ENCODE assay signal across 6 cellular contexts in genomic region chr1:109668123-109668800, GRCh38. TPM values are rescaled to one million over a fixed set of nuclear protein-coding genes. Genes with fewer than 3 reads are reported as not detected.
DNase-seq lines count a peak whose midpoint lies in the region; ATAC-seq, FAIRE-seq and TF ChIP-seq lines count a peak whose summit lies in the region.

No MANE protein-coding gene starts in this region.

- no peaks in the 10 kb centered on the region for H3K9me3 ChIP-seq in H1 (ENCODE audit: insufficient read depth in 2 of 2, low read depth in 1 of 2, low read length in 1 of 2)

- H3K4me3 ChIP-seq in H1 (ENCODE audit: extremely low read depth in 1 of 4, insufficient read depth in 2 of 4, low read depth in 3 of 4, low read length in 4 of 4) (peak overlapping the region; percentile 34 to 59 (median 40); a peak in 7 of 8 replicates), rectal smooth muscle tissue (ENCODE audit: low read length) (peak overlapping the region; percentile 47)

- H3K79me1 ChIP-seq in H1 (ENCODE audit: low read depth, low read length) = no peaks in the 10 kb centered on the region

- no peak overlapping the region for H2AK5ac ChIP-seq in H1 (ENCODE audit: low read depth, low read length)

- H3K27ac ChIP-seq in H1 (ENCODE audit: low read depth, low read length) (no peak overlapping the region), rectal smooth muscle tissue (ENCODE audit: low read depth, low read length) (no peak overlapping the region)

- H3K56ac ChIP-seq in H1 (replicated peaks; ENCODE audit: insufficient read length, low read depth, low read length) = no peak overlapping the region

- no peak overlapping the region for H2BK5ac ChIP-seq in H1 (ENCODE audit: low read depth, low read length)

- TF ChIP-seq RAD21 in H1 (IDR thresholded peaks at IDR 0.05 in 1 of 2, conservative IDR thresholded peaks at IDR 0.05 in 1 of 2; ENCODE audit: low read depth in 2 of 2, low read length in 2 of 2) = no peak

- no peak overlapping the region for H3K4ac ChIP-seq in H1 (replicated peaks; ENCODE audit: insufficient read length, low read depth, low read length)

- H3K79me2 ChIP-seq in H1 (ENCODE audit: control insufficient read depth in 1 of 2, insufficient read depth in 2 of 2, low read length in 2 of 2) = no peaks in the 10 kb centered on the region

- peaks cover 4% of the 10 kb centered on the region; the same call in 1 of the 2 replicates for H3K23me2 ChIP-seq in H1 (ENCODE audit: low read depth, low read length)

- no peak for DNase-seq in H1 (ENCODE audit: low read depth in 1 of 2, low spot score in 2 of 2)
- no peak for DNase-seq in stimulated activated CD4-positive, alpha-beta T cell treated with anti-CD3 and anti-CD28 coated beads, Interleukin-4, amount 100 ng/mL, for 4 hours

- H4K8ac ChIP-seq in H1 (ENCODE audit: extremely low read depth, insufficient read depth, low read length) = no peak overlapping the region

- H2AFZ ChIP-seq in H1 (ENCODE audit: low read length) = no peak overlapping the region; the same call in 1 of the 2 replicates

- H3K36me3 ChIP-seq in H1 (ENCODE audit: control insufficient read depth in 2 of 4, insufficient read depth in 4 of 4, low read length in 3 of 4) = no peaks in the 10 kb centered on the region
- no peaks in the 10 kb centered on the region for H3K36me3 ChIP-seq in rectal smooth muscle tissue (ENCODE audit: control insufficient read depth, insufficient read depth, low read length)

- H3K14ac ChIP-seq in H1 (ENCODE audit: insufficient read length) = no peak overlapping the region

- POLR2A ChIA-PET in H1 (lab: Charles Lee; ENCODE audit: partially characterized antibody) = interaction anchor here (0.6 to 0.7 kb wide), 2 partner anchors 12 to 180 kb away, joined by 3 read pairs; partner anchors contain the start of gene GSTM4

- CTCF ChIA-PET in H1 (lab: Charles Lee; ENCODE audit: partially characterized antibody) = interaction anchor here (0.8 to 1.9 kb wide), 7 partner anchors 13 to 82 kb away, joined by 3 to 7 read pairs (median 5); partner anchors contain the start of gene GSTM4

- no peak overlapping the region for H3K23ac ChIP-seq in H1 (ENCODE audit: insufficient read length)

- TF ChIP-seq CTCF in H1 (IDR thresholded peaks at IDR 0.05; ENCODE audit: control extremely low read depth in 1 of 3, insufficient read depth in 1 of 3, low read depth in 1 of 3, low read length in 3 of 3) = no peak

- 32% methylated on average over 14 of the region's 26 CpGs; no CpG with 5 or more reads in 1 of the 2 experiments for WGBS in H1 (ENCODE audit: extremely low coverage in 1 of 2, insufficient coverage in 1 of 2, insufficient read length in 1 of 2, insufficient replicate concordance in 2 of 2, low coverage in 1 of 2, low lambda C conversion rate in 2 of 2, missing lambda C conversion rate in 1 of 2), 2 experiments

- H4K20me1 ChIP-seq in H1 (replicated peaks in 1 of 2; ENCODE audit: control insufficient read depth in 1 of 2, insufficient read depth in 2 of 2, low read length in 2 of 2) = no peaks in the 10 kb centered on the region

- peaks cover 0 to 6% (median 5%) of the 10 kb centered on the region in 4 experiments; a peak in 5 of 7 replicates for H3K4me1 ChIP-seq in H1 (replicated peaks in 1 of 4; ENCODE audit: control insufficient read depth in 3 of 4, insufficient read depth in 4 of 4, low read length in 3 of 4)
- H3K4me1 ChIP-seq in rectal smooth muscle tissue (ENCODE audit: control insufficient read depth, insufficient read depth, low read length) = peaks cover 3% of the 10 kb centered on the region

- no peak overlapping the region for H4K5ac ChIP-seq in H1 (ENCODE audit: insufficient read length, low read depth, low read length)

- H3K18ac ChIP-seq in H1 (ENCODE audit: extremely low read depth, low read length) = peak overlapping the region; percentile 48

- no peak overlapping the region for H4K91ac ChIP-seq in H1 (replicated peaks; ENCODE audit: insufficient read length, low read length)

- TF ChIP-seq POLR2A in H1 (IDR thresholded peaks at IDR 0.05; ENCODE audit: control extremely low read depth in 1 of 2, low read depth in 2 of 2, low read length in 2 of 2) = no peak

- FAIRE-seq in H1 (lab: Jason Lieb, UNC) = no peak

- H2BK20ac ChIP-seq in H1 (ENCODE audit: low read length) = no peak overlapping the region

- no peak overlapping the region for H2BK120ac ChIP-seq in H1 (replicated peaks; ENCODE audit: low read depth, low read length)

- peak; percentile 25 for ATAC-seq in HG02852 (IDR thresholded peaks at IDR 0.05; ENCODE audit: unreplicated experiment)
- no peak for ATAC-seq in GM19023 (IDR thresholded peaks at IDR 0.05; ENCODE audit: unreplicated experiment)
- no peak for ATAC-seq in HG03571 (IDR thresholded peaks at IDR 0.05; ENCODE audit: unreplicated experiment)

- H3K4me2 ChIP-seq in H1 (ENCODE audit: insufficient read depth in 1 of 2, low read depth in 2 of 2, low read length in 2 of 2) = peak overlapping the region; percentile 62 to 65

- no peak overlapping the region for H2BK12ac ChIP-seq in H1 (ENCODE audit: low read depth, low read length)

- H2BK15ac ChIP-seq in H1 (ENCODE audit: low read length) = no peak overlapping the region

- H3K9ac ChIP-seq in H1 (replicated peaks in 1 of 4; ENCODE audit: extremely low read depth in 1 of 4, low read depth in 3 of 4, low read length in 3 of 4) (no peak overlapping the region), rectal smooth muscle tissue (ENCODE audit: low read length) (no peak overlapping the region)

- TF ChIP-seq EP300 in H1 (IDR thresholded peaks at IDR 0.05; ENCODE audit: borderline replicate concordance in 1 of 2, low read depth in 2 of 2, low read length in 2 of 2) = no peak

- H3K27me3 ChIP-seq in H1 (replicated peaks in 1 of 4; ENCODE audit: control insufficient read depth in 3 of 4, extremely low read depth in 1 of 4, insufficient read depth in 3 of 4, low read length in 3 of 4) (no peaks in the 10 kb centered on the region), rectal smooth muscle tissue (ENCODE audit: control insufficient read depth, insufficient read depth, low read length) (no peaks in the 10 kb centered on the region)

TF ChIP-seq in H1, 55 proteins besides CTCF, POLR2A, EP300 and RAD21 (continues in another document):
- TF ChIP-seq EGR1 (IDR thresholded peaks at IDR 0.05; ENCODE audit: borderline replicate concordance, low read depth, low read length) (no peak), JUN (IDR thresholded peaks at IDR 0.05; ENCODE audit: low read depth, low read length) (no peak), JUND (IDR thresholded peaks at IDR 0.05; ENCODE audit: low read length) (no peak), CEBPB (IDR thresholded peaks at IDR 0.05; ENCODE audit: low read depth, low read length) (no peak)

RNA-seq across cellular contexts. Expression of gene GSTM2, which starts 0.4 kb away (rescaled TPM):
- total RNA-seq in H1 (2021; fragmentation: NEBNext Ultra II Directional; extraction: Animal tissue kit (Norgen Biotek cat#: 25700)) = 9.6 and 12.2 TPM in 2 replicates
- 20.7 and 23.1 TPM in 2 replicates for polyA plus RNA-seq in H1 (2011; rRNA removed)
- 19.4 TPM for polyA plus RNA-seq in H1 (2011; cell fraction: cytosol; rRNA removed)
- polyA plus RNA-seq in H1 (2011; cell fraction: nucleus; rRNA removed) = 52.6 TPM
- 15.0 to 24.0 TPM (median 21.6 TPM) in 4 replicates for polyA plus RNA-seq in H1 (2012, experiment 1 of 2)
- 20.0 TPM for polyA plus RNA-seq in H1 (2012, experiment 2 of 2)
- polyA plus RNA-seq in H1 (2013, experiment 1 of 2) = 14.5 TPM
- 14.1 TPM for polyA plus RNA-seq in H1 (2013, experiment 2 of 2)
- polyA minus RNA-seq in H1 (2011; rRNA and poly(A)+ RNA removed) = 9.3 and 11.2 TPM in 2 replicates
- polyA minus RNA-seq in H1 (2011; cell fraction: cytosol; rRNA and poly(A)+ RNA removed) = 3.3 TPM
- polyA minus RNA-seq in H1 (2011; cell fraction: nucleus; rRNA and poly(A)+ RNA removed) = 14.2 TPM

RNA-seq across cellular contexts. Expression of gene GSTM4, which starts 12.4 kb away (rescaled TPM):
- total RNA-seq in H1 (2021; fragmentation: NEBNext Ultra II Directional; extraction: Animal tissue kit (Norgen Biotek cat#: 25700)) = 11.3 and 18.7 TPM in 2 replicates
- 24.0 and 31.4 TPM in 2 replicates for polyA plus RNA-seq in H1 (2011; rRNA removed)
- 20.5 TPM for polyA plus RNA-seq in H1 (2011; cell fraction: cytosol; rRNA removed)
- 20.2 TPM for polyA plus RNA-seq in H1 (2011; cell fraction: nucleus; rRNA removed)
- polyA plus RNA-seq in H1 (2012, experiment 1 of 2) = 16.0 to 18.7 TPM (median 16.9 TPM) in 4 replicates
- 16.4 TPM for polyA plus RNA-seq in H1 (2012, experiment 2 of 2)
- 12.7 TPM for polyA plus RNA-seq in H1 (2013, experiment 1 of 2)
- 13.7 TPM for polyA plus RNA-seq in H1 (2013, experiment 2 of 2)
- 15.7 and 17.2 TPM in 2 replicates for polyA minus RNA-seq in H1 (2011; rRNA and poly(A)+ RNA removed)
- 5.1 TPM for polyA minus RNA-seq in H1 (2011; cell fraction: cytosol; rRNA and poly(A)+ RNA removed)
- 9.8 TPM for polyA minus RNA-seq in H1 (2011; cell fraction: nucleus; rRNA and poly(A)+ RNA removed)

RNA-seq across cellular contexts. Expression of gene GSTM1, which starts 19.4 kb away (rescaled TPM):
- 16.5 and 16.7 TPM in 2 replicates for total RNA-seq in H1 (2021; fragmentation: NEBNext Ultra II Directional; extraction: Animal tissue kit (Norgen Biotek cat#: 25700))
- polyA plus RNA-seq in H1 (2011; rRNA removed) = 38.8 and 42.5 TPM in 2 replicates
- 26.7 TPM for polyA plus RNA-seq in H1 (2011; cell fraction: cytosol; rRNA removed)
- polyA plus RNA-seq in H1 (2011; cell fraction: nucleus; rRNA removed) = 28.2 TPM
- polyA plus RNA-seq in H1 (2012, experiment 1 of 2) = 24.9 to 30.5 TPM (median 26.7 TPM) in 4 replicates
- polyA plus RNA-seq in H1 (2012, experiment 2 of 2) = 37.3 TPM
- 15.8 TPM for polyA plus RNA-seq in H1 (2013, experiment 1 of 2)
- polyA plus RNA-seq in H1 (2013, experiment 2 of 2) = 16.5 TPM
- polyA minus RNA-seq in H1 (2011; rRNA and poly(A)+ RNA removed) = 15.3 and 17.1 TPM in 2 replicates
- polyA minus RNA-seq in H1 (2011; cell fraction: cytosol; rRNA and poly(A)+ RNA removed) = 5.8 TPM
- polyA minus RNA-seq in H1 (2011; cell fraction: nucleus; rRNA and poly(A)+ RNA removed) = 10.2 TPM

RNA-seq across cellular contexts. Expression of gene GSTM5, which starts 43.8 kb away (rescaled TPM):
- total RNA-seq in H1 (2021; fragmentation: NEBNext Ultra II Directional; extraction: Animal tissue kit (Norgen Biotek cat#: 25700)) = 0.24 and 0.25 TPM in 2 replicates
- polyA plus RNA-seq in H1 (2011; rRNA removed) = 0.64 and 0.89 TPM in 2 replicates
- polyA plus RNA-seq in H1 (2011; cell fraction: cytosol; rRNA removed) = 0.90 TPM
- 0.96 TPM for polyA plus RNA-seq in H1 (2011; cell fraction: nucleus; rRNA removed)
- 0.37 to 0.86 TPM (median 0.51 TPM) in 4 replicates for polyA plus RNA-seq in H1 (2012, experiment 1 of 2)
- polyA plus RNA-seq in H1 (2012, experiment 2 of 2) = 0.91 TPM
- polyA plus RNA-seq in H1 (2013, experiment 1 of 2) = 0.20 TPM
- polyA plus RNA-seq in H1 (2013, experiment 2 of 2) = 0.11 TPM
- polyA minus RNA-seq in H1 (2011; rRNA and poly(A)+ RNA removed) = 0.50 and 2.0 TPM in 2 replicates
- not detected for polyA minus RNA-seq in H1 (2011; cell fraction: cytosol; rRNA and poly(A)+ RNA removed)
- polyA minus RNA-seq in H1 (2011; cell fraction: nucleus; rRNA and poly(A)+ RNA removed) = 0.40 TPM

RNA-seq across cellular contexts. Expression of gene AMPD2, which starts 48.6 kb away (rescaled TPM):
- 67.7 and 69.4 TPM in 2 replicates for total RNA-seq in H1 (2021; fragmentation: NEBNext Ultra II Directional; extraction: Animal tissue kit (Norgen Biotek cat#: 25700))
- polyA plus RNA-seq in H1 (2011; rRNA removed) = 37.2 and 52.8 TPM in 2 replicates
- 37.9 TPM for polyA plus RNA-seq in H1 (2011; cell fraction: cytosol; rRNA removed)
- polyA plus RNA-seq in H1 (2011; cell fraction: nucleus; rRNA removed) = 294 TPM
- 48.2 to 52.4 TPM (median 49.0 TPM) in 4 replicates for polyA plus RNA-seq in H1 (2012, experiment 1 of 2)
- 39.0 TPM for polyA plus RNA-seq in H1 (2012, experiment 2 of 2)
- 28.5 TPM for polyA plus RNA-seq in H1 (2013, experiment 1 of 2)
- 27.0 TPM for polyA plus RNA-seq in H1 (2013, experiment 2 of 2)
- polyA minus RNA-seq in H1 (2011; rRNA and poly(A)+ RNA removed) = 47.4 and 58.0 TPM in 2 replicates
- 29.3 TPM for polyA minus RNA-seq in H1 (2011; cell fraction: cytosol; rRNA and poly(A)+ RNA removed)
- polyA minus RNA-seq in H1 (2011; cell fraction: nucleus; rRNA and poly(A)+ RNA removed) = 60.7 TPM
